8 cellular contexts compared by ENCODE assay signal in genomic region chr18:42114310-42114943, GRCh38.
DNase-seq lines count a peak whose midpoint lies in the region; ATAC-seq, FAIRE-seq and TF ChIP-seq lines count a peak whose summit lies in the region.

No MANE protein-coding gene starts in this region.

- H3K79me2 ChIP-seq in Loucy (ENCODE audit: insufficient read depth, low read length), result no peaks in the 10 kb centered on the region
- H3K79me2 ChIP-seq in osteoblast (ENCODE audit: insufficient read depth, low read length), result no peaks in the 10 kb centered on the region

- H3F3A ChIP-seq in Loucy (ENCODE audit: low read depth), result no peaks in the 10 kb centered on the region

- no peaks in the 10 kb centered on the region for H3K9me2 ChIP-seq in Loucy (replicated peaks; ENCODE audit: low read depth, low read length)

- H3K27ac ChIP-seq in osteoblast (ENCODE audit: low read depth, low read length) (peak overlapping the region; percentile 34), aorta (ENCODE audit: low read depth in 1 of 2, low read length in 2 of 2) (no peak overlapping the region)

- H3K4me1 ChIP-seq in Loucy (ENCODE audit: insufficient read depth, low read length, poor library complexity, severe bottlenecking), result peaks cover 9% of the 10 kb centered on the region
- peaks cover 13% of the 10 kb centered on the region for H3K4me1 ChIP-seq in osteoblast (ENCODE audit: insufficient read depth, low read length)
- no peaks in the 10 kb centered on the region for H3K4me1 ChIP-seq in aorta (ENCODE audit: control insufficient read depth in 1 of 2, insufficient read depth in 2 of 2, low read length in 2 of 2)

- no peaks in the 10 kb centered on the region for H4K20me1 ChIP-seq in Loucy (ENCODE audit: insufficient read depth, low read length, poor library complexity, severe bottlenecking)
- H4K20me1 ChIP-seq in osteoblast (ENCODE audit: insufficient read depth, low read length), result no peaks in the 10 kb centered on the region

- FAIRE-seq in frontal cortex (lab: Jason Lieb, UNC), result peak; percentile 82

- ATAC-seq in aorta (ENCODE audit: low FRiP score), result peak; percentile 92

- intact Hi-C loops in aorta (cut with DNase I), result loop anchor here (10.0 kb wide), 3 partner anchors 160 to 1160 kb away; partner anchors contain the start of gene SYT4 (in 1 of the 2)

- TF ChIP-seq CTCF in GM12864 (IDR thresholded peaks at IDR 0.05; ENCODE audit: low read depth, low read length, missing control alignments) (peak; percentile 80), Loucy (conservative IDR thresholded peaks at IDR 0.05; ENCODE audit: low read length) (peak; percentile 91), osteoblast (IDR thresholded peaks at IDR 0.05; ENCODE audit: extremely low read depth, low read depth, low read length) (peak; percentile 92)

- no peak overlapping the region for H3K4me3 ChIP-seq in GM12864 (ENCODE audit: low read depth, low read length)
- H3K4me3 ChIP-seq in Loucy (ENCODE audit: low read length, poor library complexity, severe bottlenecking), result peak overlapping the region; percentile 2
- no peak overlapping the region for H3K4me3 ChIP-seq in osteoblast (ENCODE audit: insufficient read depth, low read length)
- no peak overlapping the region for H3K4me3 ChIP-seq in aorta (ENCODE audit: low read length in 2 of 2)

- H3K36me3 ChIP-seq in Loucy (ENCODE audit: insufficient read depth, low read length) (no peaks in the 10 kb centered on the region), osteoblast (ENCODE audit: insufficient read depth, low read length) (no peaks in the 10 kb centered on the region), aorta (ENCODE audit: control insufficient read depth in 1 of 2, insufficient read depth in 2 of 2, low read length in 1 of 2) (no peaks in the 10 kb centered on the region)

- peak overlapping the region; percentile 84 for H2AFZ ChIP-seq in Loucy (ENCODE audit: low read length)
- H2AFZ ChIP-seq in osteoblast (ENCODE audit: low read length), result peak overlapping the region; percentile 90

- H3K27me3 ChIP-seq in Loucy (ENCODE audit: insufficient read depth, low read length, poor library complexity, severe bottlenecking) (no peaks in the 10 kb centered on the region), osteoblast (ENCODE audit: insufficient read depth, low read length) (no peaks in the 10 kb centered on the region), aorta (ENCODE audit: control insufficient read depth in 1 of 2, insufficient read depth in 2 of 2, low read length in 1 of 2) (no peaks in the 10 kb centered on the region)

- H3K4me2 ChIP-seq in Loucy (ENCODE audit: low read depth, low read length, poor library complexity, severe bottlenecking), result peak overlapping the region; percentile 43
- peak overlapping the region; percentile 58 for H3K4me2 ChIP-seq in osteoblast (ENCODE audit: insufficient read depth, low read length)

- DNase-seq in GM12864 (ENCODE audit: low read depth) (peak; percentile 26), HCEC 1CT (peak; percentile 65), RKO (ENCODE audit: low spot score) (peak; percentile 77), frontal cortex (ENCODE audit: low spot score in 2 of 2) (peak; percentile 14 to 32), osteoblast (ENCODE audit: insufficient read length, low spot score, missing footprints) (no peak), aorta (peak in 1 of 2 donors; percentile 50)
- peak; percentile 71 for DNase-seq in activated effector memory CD4-positive, alpha-beta T cell treated with anti-CD3 and anti-CD28 coated beads, Interleukin-2, amount 50 U/mL, for 16 hours

- H3K9me3 ChIP-seq in Loucy (ENCODE audit: insufficient read depth, low read depth, low read length) (no peaks in the 10 kb centered on the region), osteoblast (ENCODE audit: low read depth, low read length) (no peaks in the 10 kb centered on the region), aorta (ENCODE audit: control insufficient read depth, low read length) (no peaks in the 10 kb centered on the region)

- peak overlapping the region; percentile 13 for H3K9ac ChIP-seq in Loucy (ENCODE audit: low read depth, low read length, poor library complexity, severe bottlenecking)

- 3 to 5% methylated on average over 7 of the region's 7 CpGs for WGBS in aorta, 2 donors
